Comparison of ENCODE assay signal across 2 cellular contexts in the genomic region with DNA sequence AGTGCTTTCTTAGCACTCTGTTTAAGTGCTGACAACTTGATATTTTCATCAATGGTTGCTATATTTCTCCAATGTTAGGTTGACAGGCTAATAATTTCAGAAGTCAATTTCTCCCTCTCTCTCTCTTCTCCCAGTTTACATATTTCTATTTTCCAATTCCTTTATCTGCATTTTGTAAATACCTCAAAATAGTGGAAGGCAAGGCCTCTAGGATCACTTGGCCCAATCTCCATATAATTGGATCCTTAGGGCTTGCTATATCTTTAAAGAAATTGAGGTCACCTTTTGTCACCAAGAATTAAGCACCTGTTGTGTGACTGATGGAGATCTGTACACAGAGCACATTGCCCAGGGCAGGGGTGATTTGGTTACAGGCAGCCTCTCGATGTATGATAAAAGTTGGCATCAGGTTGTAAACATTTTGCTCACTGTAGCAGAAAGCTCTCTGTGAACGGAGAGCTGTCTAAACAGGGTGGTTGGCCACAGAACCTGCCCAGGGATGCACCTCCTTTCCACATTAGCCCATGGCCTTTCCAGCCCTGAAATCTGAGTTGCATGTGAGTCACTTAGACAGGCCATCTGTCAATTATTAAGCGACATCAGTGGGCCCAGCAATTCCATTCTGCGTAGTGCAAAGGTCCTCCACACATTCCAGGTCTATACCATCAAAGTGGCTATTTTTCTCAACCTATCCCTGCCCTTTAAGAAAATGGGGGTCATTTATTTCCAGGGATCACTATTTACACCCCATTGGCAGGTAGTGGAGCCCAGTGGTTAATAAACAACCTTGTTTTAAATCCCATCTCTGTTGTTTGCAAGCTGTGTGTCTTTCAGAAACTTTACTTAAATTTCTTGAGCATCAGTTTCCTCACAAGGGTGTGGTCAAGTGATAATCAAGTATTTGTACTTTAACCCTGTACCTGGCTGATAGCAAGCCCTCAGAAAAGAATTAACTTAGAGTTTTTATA.
TF ChIP-seq lines count a peak whose summit lies in the region.

No MANE protein-coding gene starts in this region.

TF ChIP-seq in SK-N-SH, 30 proteins besides CTCF, POLR2A, EP300 and RAD21 (continued from another document):
- TF ChIP-seq ELF1 (IDR thresholded peaks at IDR 0.05) (no peak), CHD2 (IDR thresholded peaks at IDR 0.05; ENCODE audit: low read length, partially characterized antibody) (no peak), TCF12 (IDR thresholded peaks at IDR 0.05) (peak; percentile 30; the same call in 1 of the 2 replicates), FOSL2 (IDR thresholded peaks at IDR 0.05; ENCODE audit: borderline replicate concordance, low read depth) (no peak)
- TF ChIP-seq, protein P1, sequence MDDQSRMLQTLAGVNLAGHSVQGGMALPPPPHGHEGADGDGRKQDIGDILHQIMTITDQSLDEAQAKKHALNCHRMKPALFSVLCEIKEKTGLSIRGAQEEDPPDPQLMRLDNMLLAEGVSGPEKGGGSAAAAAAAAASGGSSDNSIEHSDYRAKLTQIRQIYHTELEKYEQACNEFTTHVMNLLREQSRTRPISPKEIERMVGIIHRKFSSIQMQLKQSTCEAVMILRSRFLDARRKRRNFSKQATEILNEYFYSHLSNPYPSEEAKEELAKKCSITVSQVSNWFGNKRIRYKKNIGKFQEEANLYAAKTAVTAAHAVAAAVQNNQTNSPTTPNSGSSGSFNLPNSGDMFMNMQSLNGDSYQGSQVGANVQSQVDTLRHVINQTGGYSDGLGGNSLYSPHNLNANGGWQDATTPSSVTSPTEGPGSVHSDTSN (IDR thresholded peaks at IDR 0.05) = peak; percentile 54
- TF ChIP-seq, protein P2, sequence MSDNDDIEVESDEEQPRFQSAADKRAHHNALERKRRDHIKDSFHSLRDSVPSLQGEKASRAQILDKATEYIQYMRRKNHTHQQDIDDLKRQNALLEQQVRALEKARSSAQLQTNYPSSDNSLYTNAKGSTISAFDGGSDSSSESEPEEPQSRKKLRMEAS (IDR thresholded peaks at IDR 0.05; ENCODE audit: low read depth) = no peak
TF ChIP-seq in SK-N-SH: peak in this region for 3.

TF ChIP-seq in HepG2, 621 proteins besides CTCF, POLR2A, EP300 and RAD21 (continued from another document and continues in another):
- TF ChIP-seq, protein P3, sequence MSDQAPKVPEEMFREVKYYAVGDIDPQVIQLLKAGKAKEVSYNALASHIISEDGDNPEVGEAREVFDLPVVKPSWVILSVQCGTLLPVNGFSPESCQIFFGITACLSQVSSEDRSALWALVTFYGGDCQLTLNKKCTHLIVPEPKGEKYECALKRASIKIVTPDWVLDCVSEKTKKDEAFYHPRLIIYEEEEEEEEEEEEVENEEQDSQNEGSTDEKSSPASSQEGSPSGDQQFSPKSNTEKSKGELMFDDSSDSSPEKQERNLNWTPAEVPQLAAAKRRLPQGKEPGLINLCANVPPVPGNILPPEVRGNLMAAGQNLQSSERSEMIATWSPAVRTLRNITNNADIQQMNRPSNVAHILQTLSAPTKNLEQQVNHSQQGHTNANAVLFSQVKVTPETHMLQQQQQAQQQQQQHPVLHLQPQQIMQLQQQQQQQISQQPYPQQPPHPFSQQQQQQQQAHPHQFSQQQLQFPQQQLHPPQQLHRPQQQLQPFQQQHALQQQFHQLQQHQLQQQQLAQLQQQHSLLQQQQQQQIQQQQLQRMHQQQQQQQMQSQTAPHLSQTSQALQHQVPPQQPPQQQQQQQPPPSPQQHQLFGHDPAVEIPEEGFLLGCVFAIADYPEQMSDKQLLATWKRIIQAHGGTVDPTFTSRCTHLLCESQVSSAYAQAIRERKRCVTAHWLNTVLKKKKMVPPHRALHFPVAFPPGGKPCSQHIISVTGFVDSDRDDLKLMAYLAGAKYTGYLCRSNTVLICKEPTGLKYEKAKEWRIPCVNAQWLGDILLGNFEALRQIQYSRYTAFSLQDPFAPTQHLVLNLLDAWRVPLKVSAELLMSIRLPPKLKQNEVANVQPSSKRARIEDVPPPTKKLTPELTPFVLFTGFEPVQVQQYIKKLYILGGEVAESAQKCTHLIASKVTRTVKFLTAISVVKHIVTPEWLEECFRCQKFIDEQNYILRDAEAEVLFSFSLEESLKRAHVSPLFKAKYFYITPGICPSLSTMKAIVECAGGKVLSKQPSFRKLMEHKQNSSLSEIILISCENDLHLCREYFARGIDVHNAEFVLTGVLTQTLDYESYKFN (CRISPR knock-in tag; conservative IDR thresholded peaks at IDR 0.05) = peak; percentile 96
- TF ChIP-seq SETDB1 (CRISPR knock-in tag; IDR thresholded peaks at IDR 0.05; ENCODE audit: borderline replicate concordance) (no peak), MXI1 (IDR thresholded peaks at IDR 0.05; ENCODE audit: borderline replicate concordance, low read depth, low read length) (peak; percentile 40; the same call in 1 of the 3 replicates), HOMEZ (CRISPR knock-in tag; IDR thresholded peaks at IDR 0.05; ENCODE audit: low read depth) (peak; percentile 87), RERE (CRISPR knock-in tag; IDR thresholded peaks at IDR 0.05; ENCODE audit: low read depth) (peak; percentile 29; the same call in 1 of the 2 replicates), KIAA2018 (CRISPR knock-in tag; IDR thresholded peaks at IDR 0.05; ENCODE audit: borderline replicate concordance) (no peak), ZNF205 (CRISPR knock-in tag; IDR thresholded peaks at IDR 0.05) (0 out of 2 replicates have a peak, but pooled peaks have one; percentile 35), ZNF557 (CRISPR knock-in tag; IDR thresholded peaks at IDR 0.05) (no peak), SATB2 (CRISPR knock-in tag; IDR thresholded peaks at IDR 0.05) (no peak)
- TF ChIP-seq, protein P4, sequence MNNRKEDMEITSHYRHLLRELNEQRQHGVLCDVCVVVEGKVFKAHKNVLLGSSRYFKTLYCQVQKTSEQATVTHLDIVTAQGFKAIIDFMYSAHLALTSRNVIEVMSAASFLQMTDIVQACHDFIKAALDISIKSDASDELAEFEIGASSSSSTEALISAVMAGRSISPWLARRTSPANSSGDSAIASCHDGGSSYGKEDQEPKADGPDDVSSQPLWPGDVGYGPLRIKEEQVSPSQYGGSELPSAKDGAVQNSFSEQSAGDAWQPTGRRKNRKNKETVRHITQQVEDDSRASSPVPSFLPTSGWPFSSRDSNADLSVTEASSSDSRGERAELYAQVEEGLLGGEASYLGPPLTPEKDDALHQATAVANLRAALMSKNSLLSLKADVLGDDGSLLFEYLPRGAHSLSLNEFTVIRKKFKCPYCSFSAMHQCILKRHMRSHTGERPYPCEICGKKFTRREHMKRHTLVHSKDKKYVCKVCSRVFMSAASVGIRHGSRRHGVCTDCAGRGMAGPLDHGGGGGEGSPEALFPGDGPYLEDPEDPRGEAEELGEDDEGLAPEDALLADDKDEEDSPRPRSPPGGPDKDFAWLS (CRISPR knock-in tag; IDR thresholded peaks at IDR 0.05; ENCODE audit: borderline replicate concordance) = no peak
